In genomic region chr19:33522371-33522662, GRCh38 we compare ENCODE assay signal across 8 cellular contexts. TPM values are rescaled to one million over a fixed set of nuclear protein-coding genes. Genes with fewer than 3 reads are reported as not detected.
DNase-seq lines count a peak whose midpoint lies in the region; ATAC-seq and TF ChIP-seq lines count a peak whose summit lies in the region.

No MANE protein-coding gene starts in this region.

- H2AFZ ChIP-seq in smooth muscle cell (ENCODE audit: low read depth): peak overlapping the region; percentile 35

- CTCF ChIA-PET in HEK293 (lab: Yijun Ruan, JAX): interaction anchor here (0.5 to 1.5 kb wide), 5 partner anchors 9 to 212 kb away, joined by 3 to 4 read pairs (median 4); no protein-coding TSS in a partner anchor

- H4K20me1 ChIP-seq in smooth muscle cell (ENCODE audit: low read depth): no peaks in the 10 kb centered on the region

- H3K36me3 ChIP-seq in HEK293 (ENCODE audit: control insufficient read depth in 2 of 2, insufficient read depth in 1 of 2, low read length in 2 of 2) (no peaks in the 10 kb centered on the region; a peak in 1 of 3 replicates), WERI-Rb-1 (no peaks in the 10 kb centered on the region), smooth muscle cell (ENCODE audit: low read depth) (no peaks in the 10 kb centered on the region)

- H3K9ac ChIP-seq in smooth muscle cell (ENCODE audit: low read depth): no peak overlapping the region

- POLR2A ChIA-PET in HEK293 (lab: Yijun Ruan, JAX): interaction anchor here (0.7 to 3.6 kb wide), 15 partner anchors 9 to 346 kb away, joined by 3 to 23 read pairs (median 3); no protein-coding TSS in a partner anchor

- peak overlapping the region; percentile 97 for H3K4me2 ChIP-seq in smooth muscle cell

- no peak for DNase-seq in WERI-Rb-1
- peak in 1 of 3 donors; percentile 43 for DNase-seq in right cardiac atrium
- no peak for DNase-seq in smooth muscle cell (lab: John Stamatoyannopoulos, UW; ENCODE audit: unreplicated experiment)
- DNase-seq in NCI-H526 (lab: John Stamatoyannopoulos, UW): no peak
- DNase-seq in NCI-H524 treated with DMSO at 0.1 percent for 48 hours (lab: John Stamatoyannopoulos, UW): no peak
- no peak for DNase-seq in NCI-H1092 (lab: John Stamatoyannopoulos, UW)
- no peak for DNase-seq in activated naive CD4-positive, alpha-beta T cell treated with anti-CD3 and anti-CD28 coated beads, Interleukin-2, amount 50 U/mL, for 16 hours

- H3K27me3 ChIP-seq in WERI-Rb-1 (ENCODE audit: insufficient read depth, low read depth, severe bottlenecking) (no peaks in the 10 kb centered on the region), right cardiac atrium (ENCODE audit: control insufficient read depth, insufficient read depth) (no peaks in the 10 kb centered on the region), smooth muscle cell (ENCODE audit: low read depth) (no peaks in the 10 kb centered on the region)

- no peaks in the 10 kb centered on the region for H3F3A ChIP-seq in smooth muscle cell (ENCODE audit: low read depth)

- no peak overlapping the region for H3K4me3 ChIP-seq in HEK293 (ENCODE audit: low read depth, low read length)
- H3K4me3 ChIP-seq in WERI-Rb-1 (ENCODE audit: low read depth, low read length): peak overlapping the region; percentile 70
- H3K4me3 ChIP-seq in right cardiac atrium (ENCODE audit: low read length): peak overlapping the region; percentile 68
- H3K4me3 ChIP-seq in smooth muscle cell: peak overlapping the region; percentile 90

- 79% methylated on average over 5 of the region's 5 CpGs for WGBS in right cardiac atrium
- WGBS in smooth muscle cell (ENCODE audit: low lambda C conversion rate): 90% methylated on average over 5 of the region's 5 CpGs

- intact Hi-C loops in right cardiac atrium (cut with DNase I): no loop called here

- H3K9me3 ChIP-seq in HEK293 (ENCODE audit: control insufficient read depth, insufficient read depth, low read depth, low read length) (no peaks in the 10 kb centered on the region), WERI-Rb-1 (ENCODE audit: severe bottlenecking) (no peaks in the 10 kb centered on the region), right cardiac atrium (ENCODE audit: control insufficient read depth, low read length) (no peaks in the 10 kb centered on the region), smooth muscle cell (replicated peaks; ENCODE audit: low read depth) (no peaks in the 10 kb centered on the region)

- TF ChIP-seq CTCF in HEK293 (tag by site-specific recombination; IDR thresholded peaks at IDR 0.05): no peak
- no peak for TF ChIP-seq CTCF in WERI-Rb-1 (IDR thresholded peaks at IDR 0.05; ENCODE audit: low read depth, low read length)
- TF ChIP-seq CTCF in smooth muscle cell (IDR thresholded peaks at IDR 0.05; ENCODE audit: borderline replicate concordance, insufficient read depth, poor library complexity, severe bottlenecking): no peak

- no peaks in the 10 kb centered on the region for H3K79me2 ChIP-seq in smooth muscle cell (ENCODE audit: low read depth)

- no peak for ATAC-seq in right cardiac atrium

- H3K27ac ChIP-seq in HEK293 (ENCODE audit: extremely low read depth, low read depth, low read length) (no peak overlapping the region), WERI-Rb-1 (peak overlapping the region; percentile 51), right cardiac atrium (ENCODE audit: low read length) (no peak overlapping the region), smooth muscle cell (ENCODE audit: low read depth) (no peak overlapping the region)

- H3K4me1 ChIP-seq in HEK293 (ENCODE audit: control insufficient read depth, insufficient read depth, low read length) (peaks cover 12% of the 10 kb centered on the region), right cardiac atrium (ENCODE audit: control insufficient read depth, insufficient read depth, low read length) (no peaks in the 10 kb centered on the region), smooth muscle cell (ENCODE audit: low read depth) (peaks cover 13% of the 10 kb centered on the region)

TF ChIP-seq in HEK293, 187 proteins besides CTCF, POLR2A, EP300 and RAD21:
- TF ChIP-seq ZNF341 (tag by site-specific recombination; IDR thresholded peaks at IDR 0.05; ENCODE audit: low read depth) (peak; percentile 60), GLI4 (tag by site-specific recombination; IDR thresholded peaks at IDR 0.05) (no peak)

RNA-seq across cellular contexts. Expression of gene PEPD, which starts 0.7 kb away (rescaled TPM):
- total RNA-seq in right cardiac atrium (10 to 100 TPM; 27.7 to 37.5 (median 34.9) TPM), smooth muscle cell (53.0 and 57.2 TPM in 2 replicates)
- polyA plus RNA-seq in right cardiac atrium (30.1 TPM), smooth muscle cell (53.8 and 70.4 TPM in 2 replicates)
